In genomic region chr14:38751459-38751858, GRCh38 we compare ENCODE assay signal across 34 cellular contexts.
DNase-seq lines count a peak whose midpoint lies in the region; ATAC-seq, FAIRE-seq and TF ChIP-seq lines count a peak whose summit lies in the region.
"Had no signal": no experiment of that assay in that cellular context is flagged by ENCODE, and none has a peak within 500 bp of the region (broad histone marks: within the 10 kb centered on the region; RNA-seq: fewer than 3 reads in every experiment).

No MANE protein-coding gene starts in this region.

- H3K79me2 ChIP-seq in HepG2 (ENCODE audit: insufficient read depth, low read length) (no peaks in the 10 kb centered on the region), GM23338 (replicated peaks; ENCODE audit: insufficient read depth) (no peaks in the 10 kb centered on the region), GM12878 (ENCODE audit: control insufficient read depth, insufficient read depth, low read length) (no peaks in the 10 kb centered on the region)

- H3K9me3 Mint-ChIP-seq in GM23338 = peaks cover 2% of the 10 kb centered on the region; the same call in 2 of the 3 replicates

- TF ChIP-seq EP300 in HepG2 (IDR thresholded peaks at IDR 0.05; ENCODE audit: low read depth in 2 of 2, low read length in 2 of 2) (no peak), HepG2 (CRISPR knock-in tag; IDR thresholded peaks at IDR 0.05; ENCODE audit: borderline replicate concordance) (no peak), GM12878 (IDR thresholded peaks at IDR 0.05; ENCODE audit: borderline replicate concordance in 1 of 2, control insufficient read depth in 1 of 2, low read depth in 2 of 2, low read length in 2 of 2) (no peak), esophagus muscularis mucosa (IDR thresholded peaks at IDR 0.05) (no peak)

- FAIRE-seq in HepG2 (lab: Jason Lieb, UNC) (no peak), GM12878 (lab: Jason Lieb, UNC) (peak; percentile 52)
- FAIRE-seq: A549, D721Med had no signal

- TF ChIP-seq POLR2A in HepG2 (IDR thresholded peaks at IDR 0.05; ENCODE audit: insufficient read depth in 1 of 2, low read depth in 2 of 2, low read length in 2 of 2) = no peak
- no peak for TF ChIP-seq POLR2A in right lobe of liver (IDR thresholded peaks at IDR 0.05)
- no peak for TF ChIP-seq POLR2A in GM12878 (IDR thresholded peaks at IDR 0.05; ENCODE audit: low read depth, low read length)
- TF ChIP-seq POLR2A in esophagus muscularis mucosa (IDR thresholded peaks at IDR 0.05; ENCODE audit: low read depth) = no peak

- RAD21 ChIA-PET in GM12878 (lab: Charles Lee; ENCODE audit: unreplicated experiment) = interaction anchor here (0.6 kb wide), 1 partner anchor 372 kb away, joined by 4 read pairs; no protein-coding TSS in a partner anchor

- no TSS peak for BruUV-seq in HepG2 (replicated peaks; lab: Mats Ljungman, UMichigan)
- BruUV-seq in GM12878 (replicated peaks; lab: Mats Ljungman, UMichigan) = no TSS peak

- no peaks in the 10 kb centered on the region for H3K36me3 Mint-ChIP-seq in GM23338 (ENCODE audit: low read depth)
- H3K36me3 Mint-ChIP-seq: CD14-positive monocyte; CD4-positive, alpha-beta memory T cell; CD4-positive, CD25-positive, alpha-beta regulatory T cell; CD8-positive, alpha-beta memory T cell; CD8-positive, alpha-beta T cell had no signal

- no peak for DNase-seq in HepG2 (ENCODE audit: low spot score)
- no peak for DNase-seq in right lobe of liver
- DNase-seq in GM23338 (ENCODE audit: low spot score) = no peak
- no peak for DNase-seq in GM12878 (ENCODE audit: low read depth, low spot score)
- DNase-seq in NCI-H774 (lab: John Stamatoyannopoulos, UW) = no peak
- DNase-seq in esophagus muscularis mucosa (ENCODE audit: extremely low spot score) = no peak
- DNase-seq: 8988T; ACHN; AML-193; BE2C; C1 segment of cervical spinal cord; Caco-2; Calu3; CD4-positive, alpha-beta memory T cell; CD4-positive, alpha-beta T cell; CD4-positive, CD25-positive, alpha-beta regulatory T cell; CD8-positive, alpha-beta memory T cell; CD8-positive, alpha-beta T cell; COR-L47; DMS 273 treated with DMSO at 0.1 percent for 48 hours; DMS153; DMS53; DMS79; DMS79 treated with DMSO at 0.1 percent for 48 hours; DND-41; EL had no signal

- H3K27ac ChIP-seq in HepG2 (ENCODE audit: extremely low read length, insufficient read depth, low read length) (no peak overlapping the region), right lobe of liver (no peak overlapping the region), GM23338 (ENCODE audit: low read depth) (no peak overlapping the region), GM12878 (ENCODE audit: control insufficient read depth, insufficient read depth) (no peak overlapping the region), esophagus muscularis mucosa (replicated peaks in 1 of 4) (no peak overlapping the region)
- H3K27ac ChIP-seq: 22Rv1; A549; BLaER1; BLaER1 treated with 17β-estradiol and CSF1 and Interleukin-3, amounts not matched to agents 10 nM and 100 nM; C4-2B had no signal

- H3K27ac Mint-ChIP-seq in GM23338 = 0 out of 2 replicates have a peak overlapping the region, but pooled peaks have one; percentile 31
- H3K27ac Mint-ChIP-seq: B cell; CD14-positive monocyte; CD4-positive, alpha-beta memory T cell; CD4-positive, alpha-beta T cell; CD4-positive, CD25-positive, alpha-beta regulatory T cell; CD8-positive, alpha-beta memory T cell; CD8-positive, alpha-beta T cell had no signal

- H3K27me3 ChIP-seq in HepG2 (ENCODE audit: control insufficient read depth in 1 of 2, insufficient read depth in 2 of 2, low read length in 2 of 2) (no peaks in the 10 kb centered on the region), right lobe of liver (no peaks in the 10 kb centered on the region), GM23338 (ENCODE audit: insufficient read depth) (no peaks in the 10 kb centered on the region), GM12878 (replicated peaks in 1 of 2; ENCODE audit: control insufficient read depth in 2 of 2, insufficient read depth in 2 of 2, low read length in 1 of 2) (no peaks in the 10 kb centered on the region), esophagus muscularis mucosa (no peaks in the 10 kb centered on the region)
- H3K27me3 ChIP-seq: BE2C; BLaER1; BLaER1 treated with 17β-estradiol and CSF1 and Interleukin-3, amounts not matched to agents 10 nM and 100 nM had no signal

- intact Hi-C loops in HepG2 (cut with micrococcal nuclease; ENCODE audit: unreplicated experiment) (no loop called here), right lobe of liver (cut with DNase I) (no loop called here), GM12878 (cut with micrococcal nuclease; ENCODE audit: unreplicated experiment) (no loop called here), esophagus muscularis mucosa (cut with DNase I) (no loop called here)

- H2AFZ ChIP-seq in HepG2 (ENCODE audit: low read length) (no peak overlapping the region), GM23338 (no peak overlapping the region), GM12878 (ENCODE audit: control insufficient read depth, low read depth, low read length) (no peak overlapping the region)

- no peak for TF ChIP-seq RAD21 in HepG2 (CRISPR knock-in tag; IDR thresholded peaks at IDR 0.05)
- no peak for TF ChIP-seq RAD21 in GM12878 (IDR thresholded peaks at IDR 0.05; ENCODE audit: insufficient read depth, low read depth, low read length)

- ATAC-seq in HepG2 (no peak), right lobe of liver (no peak), GM23338 (no peak), GM12878 (no peak)
- ATAC-seq: A549; CD8-positive, alpha-beta T cell had no signal

- H3K9me3 ChIP-seq in HepG2 (ENCODE audit: low read length) = no peaks in the 10 kb centered on the region
- H3K9me3 ChIP-seq in right lobe of liver = no peaks in the 10 kb centered on the region
- no peaks in the 10 kb centered on the region for H3K9me3 ChIP-seq in GM12878 (replicated peaks; ENCODE audit: control insufficient read depth, insufficient read depth, low read length)
- no peaks in the 10 kb centered on the region for H3K9me3 ChIP-seq in esophagus muscularis mucosa
- H3K9me3 ChIP-seq: A549; BE2C; BLaER1; BLaER1 treated with 17β-estradiol and CSF1 and Interleukin-3, amounts not matched to agents 10 nM and 100 nM; Caco-2 had no signal

- H3K4me1 ChIP-seq in HepG2 (ENCODE audit: insufficient read depth, low read length) (no peaks in the 10 kb centered on the region), right lobe of liver (no peaks in the 10 kb centered on the region), GM23338 (ENCODE audit: insufficient read depth) (no peaks in the 10 kb centered on the region), GM12878 (ENCODE audit: control insufficient read depth, insufficient read depth, low read length) (no peaks in the 10 kb centered on the region), esophagus muscularis mucosa (no peaks in the 10 kb centered on the region)
- H3K4me1 ChIP-seq: A549; BE2C; BLaER1; BLaER1 treated with 17β-estradiol and CSF1 and Interleukin-3, amounts not matched to agents 10 nM and 100 nM; Caco-2 had no signal

- no peaks in the 10 kb centered on the region for H3F3A ChIP-seq in GM23338 (replicated peaks; ENCODE audit: low read depth)

- peaks cover 14% of the 10 kb centered on the region for H3K4me1 Mint-ChIP-seq in GM23338
- H3K4me1 Mint-ChIP-seq: B cell; CD14-positive monocyte; CD4-positive, alpha-beta memory T cell; CD4-positive, CD25-positive, alpha-beta regulatory T cell; CD8-positive, alpha-beta memory T cell had no signal

- H4K20me1 ChIP-seq in HepG2 (ENCODE audit: insufficient read depth, low read length) (no peaks in the 10 kb centered on the region), GM23338 (replicated peaks; ENCODE audit: insufficient read depth) (no peaks in the 10 kb centered on the region), GM12878 (ENCODE audit: control insufficient read depth, insufficient read depth) (no peaks in the 10 kb centered on the region)
- H4K20me1 ChIP-seq: BLaER1; BLaER1 treated with 17β-estradiol and CSF1 and Interleukin-3, amounts not matched to agents 10 nM and 100 nM had no signal

- H3K9ac ChIP-seq in HepG2 (ENCODE audit: insufficient read depth, low read depth, low read length) (no peak overlapping the region), GM12878 (ENCODE audit: control insufficient read depth, insufficient read depth, low read length) (no peak overlapping the region)
- H3K9ac ChIP-seq: BLaER1; BLaER1 treated with 17β-estradiol and CSF1 and Interleukin-3, amounts not matched to agents 10 nM and 100 nM had no signal

- POLR2A ChIA-PET in HepG2 (lab: Yijun Ruan, JAX) = no interaction called here
- POLR2A ChIA-PET in GM12878 (lab: Charles Lee) = no interaction called here

- in situ Hi-C loops in HepG2 (cut with HindIII; ENCODE audit: extremely low pct_ligation_motif_present, low pct_unique_long_range_greater_than_20kb) = no loop called here
- in situ Hi-C loops in GM12878 (cut with MboI) = no loop called here

- H3K4me2 ChIP-seq in HepG2 (ENCODE audit: low read depth, low read length) = no peak overlapping the region
- no peak overlapping the region for H3K4me2 ChIP-seq in GM23338
- H3K4me2 ChIP-seq in GM12878 (ENCODE audit: control insufficient read depth, insufficient read depth) = no peak overlapping the region
- H3K4me2 ChIP-seq: A549, BLaER1 had no signal

- H3K4me3 ChIP-seq in HepG2 (replicated peaks in 1 of 3; ENCODE audit: insufficient read depth in 1 of 3, low read depth in 2 of 3, low read length in 3 of 3) (no peak overlapping the region), right lobe of liver (no peak overlapping the region), GM23338 (no peak overlapping the region), GM12878 (no peak overlapping the region), esophagus muscularis mucosa (no peak overlapping the region)
- H3K4me3 ChIP-seq: A549; BLaER1; BLaER1 treated with 17β-estradiol and CSF1 and Interleukin-3, amounts not matched to agents 10 nM and 100 nM had no signal

- H3K9me2 ChIP-seq in GM23338 (ENCODE audit: insufficient read depth) = no peaks in the 10 kb centered on the region

- CTCF ChIA-PET in HepG2 (lab: Yijun Ruan, JAX; ENCODE audit: low intra/inter-chr PET ratio, low total read pairs) (no interaction called here), GM12878 (lab: Yijun Ruan, JAX) (no interaction called here)

- H3K27me3 Mint-ChIP-seq in GM23338 (ENCODE audit: insufficient read depth, low read depth, poor library complexity) = peaks cover 2% of the 10 kb centered on the region
- H3K27me3 Mint-ChIP-seq: B cell; CD4-positive, CD25-positive, alpha-beta regulatory T cell; CD8-positive, alpha-beta memory T cell had no signal

- SMC1A ChIA-PET in GM12878 (lab: Charles Lee; ENCODE audit: uncharacterized antibody, unreplicated experiment) = no interaction called here

- H3K36me3 ChIP-seq in HepG2 (replicated peaks in 1 of 2; ENCODE audit: control insufficient read depth in 1 of 2, insufficient read depth in 2 of 2, low read length in 2 of 2) (no peaks in the 10 kb centered on the region), right lobe of liver (no peaks in the 10 kb centered on the region), GM23338 (ENCODE audit: insufficient read depth) (no peaks in the 10 kb centered on the region), GM12878 (ENCODE audit: control insufficient read depth in 2 of 2, insufficient read depth in 2 of 2, low read length in 1 of 2) (no peaks in the 10 kb centered on the region), esophagus muscularis mucosa (no peaks in the 10 kb centered on the region)
- H3K36me3 ChIP-seq: BE2C; BLaER1; BLaER1 treated with 17β-estradiol and CSF1 and Interleukin-3, amounts not matched to agents 10 nM and 100 nM had no signal

- TF ChIP-seq CTCF in HepG2 (CRISPR knock-in tag; IDR thresholded peaks at IDR 0.05) = no peak
- no peak for TF ChIP-seq CTCF in right lobe of liver (IDR thresholded peaks at IDR 0.05)
- no peak for TF ChIP-seq CTCF in GM23338 (conservative IDR thresholded peaks at IDR 0.05; ENCODE audit: low read depth in 2 of 2)
- TF ChIP-seq CTCF in GM12878 (IDR thresholded peaks at IDR 0.05 in 2 of 3, conservative IDR thresholded peaks at IDR 0.05 in 1 of 3; ENCODE audit: control insufficient read depth in 2 of 3, extremely low read depth in 1 of 3, insufficient read depth in 1 of 3, low read depth in 3 of 3, low read length in 3 of 3) = no peak
- no peak for TF ChIP-seq CTCF in esophagus muscularis mucosa (IDR thresholded peaks at IDR 0.05)

- no peak overlapping the region for H3K4me3 Mint-ChIP-seq in GM23338
- H3K4me3 Mint-ChIP-seq: B cell; CD14-positive monocyte; CD4-positive, alpha-beta memory T cell; CD4-positive, alpha-beta T cell; CD4-positive, CD25-positive, alpha-beta regulatory T cell; CD8-positive, alpha-beta memory T cell; CD8-positive, alpha-beta T cell had no signal
